Comparison of ENCODE assay signal across 24 cellular contexts in the genomic region with DNA sequence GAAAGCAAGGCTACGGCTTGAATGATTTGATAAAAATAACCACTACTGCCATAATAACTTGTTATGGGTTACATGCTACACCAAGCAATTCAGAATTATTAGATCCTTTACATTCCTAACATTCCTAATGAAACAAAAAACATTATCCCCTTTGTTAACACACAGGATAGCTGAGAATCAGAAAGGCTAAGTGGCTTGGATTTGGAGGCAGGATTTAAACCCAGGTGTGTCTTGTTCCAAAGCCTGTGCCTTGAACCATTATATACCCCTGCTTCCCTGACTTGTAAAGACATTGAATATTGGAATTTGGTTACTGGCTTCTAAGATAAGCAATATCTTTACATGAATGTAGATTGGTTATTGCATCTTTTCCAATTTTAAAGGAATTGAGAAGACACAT.
A peak's percentile ranks its signal among the peaks of the same experiment; 100 is the strongest.
DNase-seq lines count a peak whose midpoint lies in the region; ATAC-seq, FAIRE-seq and TF ChIP-seq lines count a peak whose summit lies in the region.
"Had no signal": no experiment of that assay in that cellular context is flagged by ENCODE, and none has a peak within 500 bp of the region (broad histone marks: within the 10 kb centered on the region; RNA-seq: fewer than 3 reads in every experiment).

No MANE protein-coding gene starts in this region.

- no peaks in the 10 kb centered on the region for H3K27me3 ChIP-seq in GM23338 (ENCODE audit: insufficient read depth)
- no peaks in the 10 kb centered on the region for H3K27me3 ChIP-seq in HUES64 (ENCODE audit: insufficient read depth, low read length)
- no peaks in the 10 kb centered on the region for H3K27me3 ChIP-seq in astrocyte (ENCODE audit: insufficient read depth, low read length)
- no peaks in the 10 kb centered on the region for H3K27me3 ChIP-seq in iPS-20b (ENCODE audit: insufficient read depth, low read length)
- H3K27me3 ChIP-seq in testis = no peaks in the 10 kb centered on the region

- H2AFZ ChIP-seq in GM23338 = no peak overlapping the region
- no peak overlapping the region for H2AFZ ChIP-seq in astrocyte (ENCODE audit: low read depth, low read length)

- H3K9ac ChIP-seq in HUES64 (ENCODE audit: low read depth, low read length) = no peak overlapping the region
- no peak overlapping the region for H3K9ac ChIP-seq in astrocyte (ENCODE audit: low read length)
- H3K9ac ChIP-seq in iPS-20b (ENCODE audit: low read depth, low read length) = peak overlapping the region; percentile 51; the same call in 1 of the 2 replicates

- no peaks in the 10 kb centered on the region for H3K36me3 ChIP-seq in GM23338 (ENCODE audit: insufficient read depth)
- H3K36me3 ChIP-seq in HUES64 (ENCODE audit: insufficient read depth, low read length) = no peaks in the 10 kb centered on the region
- no peaks in the 10 kb centered on the region for H3K36me3 ChIP-seq in astrocyte (ENCODE audit: insufficient read depth, low read length)
- H3K36me3 ChIP-seq in iPS-20b (ENCODE audit: insufficient read depth, low read depth, low read length) = no peaks in the 10 kb centered on the region
- H3K36me3 ChIP-seq in testis (ENCODE audit: low read depth, missing control alignments) = no peaks in the 10 kb centered on the region

- 0 out of 2 replicates have a peak overlapping the region, but pooled peaks have one; percentile 3 for H3K4me2 ChIP-seq in GM23338
- no peak overlapping the region for H3K4me2 ChIP-seq in astrocyte (ENCODE audit: low read length)

- H3K4me1 ChIP-seq in GM23338 (ENCODE audit: insufficient read depth) (peaks cover 27% of the 10 kb centered on the region), HUES64 (ENCODE audit: insufficient read depth, low read length) (peaks cover 49% of the 10 kb centered on the region), astrocyte (ENCODE audit: insufficient read depth, low read length) (no peaks in the 10 kb centered on the region), iPS-20b (ENCODE audit: insufficient read depth, low read length) (peaks cover 28% of the 10 kb centered on the region; the same call in 1 of the 2 replicates), testis (no peaks in the 10 kb centered on the region)

- H3K4me3 Mint-ChIP-seq in GM23338 (no peak overlapping the region), astrocyte (ENCODE audit: unreplicated experiment) (no peak overlapping the region)

- peaks cover under 1% of the 10 kb centered on the region; the same call in 1 of the 3 replicates for H3K36me3 Mint-ChIP-seq in GM23338 (ENCODE audit: low read depth)
- H3K36me3 Mint-ChIP-seq in astrocyte (ENCODE audit: low read depth, unreplicated experiment) = no peaks in the 10 kb centered on the region

- DNase-seq in GM23338 (ENCODE audit: low spot score) (peak; percentile 72), astrocyte (ENCODE audit: low read depth) (peak; percentile 4), NCI-H2081 (lab: John Stamatoyannopoulos, UW) (no peak), NK-92 (lab: John Stamatoyannopoulos, UW; ENCODE audit: unreplicated experiment) (no peak), testis (no peak)
- no peak for DNase-seq in activated CD4-positive, alpha-beta T cell treated with anti-CD3 and anti-CD28 coated beads for 4 hours
- DNase-seq: Calu3, DMS153, DND-41, NCI-H1092, NCI-H1417 treated with DMSO at 0.1 percent for 48 hours, NCI-H1694 treated with DMSO at 0.1 percent for 48 hours, NCI-H2081 treated with DMSO at 0.1 percent for 48 hours, NCI-H2171 treated with DMSO at 0.1 percent for 48 hours, NCI-H345, NCI-H524, SIG-M5 had no signal

- ATAC-seq in GM23338 = peak; percentile 70

- H3K79me2 ChIP-seq in GM23338 (replicated peaks; ENCODE audit: insufficient read depth) = no peaks in the 10 kb centered on the region
- no peaks in the 10 kb centered on the region for H3K79me2 ChIP-seq in astrocyte (ENCODE audit: insufficient read depth, low read length)

- intact Hi-C loops in testis (cut with DNase I; ENCODE audit: low total_unique reads) = no loop called here

- H3K4me1 Mint-ChIP-seq in GM23338 (peaks cover 38% of the 10 kb centered on the region), astrocyte (ENCODE audit: low read depth, unreplicated experiment) (no peaks in the 10 kb centered on the region)

- H4K20me1 ChIP-seq in GM23338 (replicated peaks; ENCODE audit: insufficient read depth) = no peaks in the 10 kb centered on the region
- H4K20me1 ChIP-seq in astrocyte (ENCODE audit: insufficient read depth, low read length) = no peaks in the 10 kb centered on the region

- no peaks in the 10 kb centered on the region for H3F3A ChIP-seq in GM23338 (replicated peaks; ENCODE audit: low read depth)

- H3K4me3 ChIP-seq in GM23338 (no peak overlapping the region), HUES64 (ENCODE audit: low read length) (no peak overlapping the region), astrocyte (ENCODE audit: insufficient read depth, low read depth, low read length) (no peak overlapping the region), iPS-20b (ENCODE audit: low read length) (no peak overlapping the region), testis (no peak overlapping the region)
- H3K4me3 ChIP-seq: SK-N-MC had no signal

- WGBS in HUES64 = 100% methylated on average over 1 of the region's 1 CpG
- 65 to 68% methylated on average over 1 of the region's 1 CpG for WGBS in testis, 2 donors

- TF ChIP-seq POLR2A in testis (IDR thresholded peaks at IDR 0.05) = no peak

- H3K27ac Mint-ChIP-seq in GM23338 (peak overlapping the region; percentile 83), astrocyte (ENCODE audit: unreplicated experiment) (no peak overlapping the region)

- H3K9me3 ChIP-seq in HUES64 (ENCODE audit: insufficient read depth, low read depth, low read length) = no peaks in the 10 kb centered on the region
- H3K9me3 ChIP-seq in astrocyte (ENCODE audit: insufficient read depth, low read depth, low read length) = no peaks in the 10 kb centered on the region
- H3K9me3 ChIP-seq in iPS-20b (ENCODE audit: insufficient read depth, low read depth, low read length) = no peaks in the 10 kb centered on the region
- no peaks in the 10 kb centered on the region for H3K9me3 ChIP-seq in testis

- H3K27ac ChIP-seq in GM23338 (ENCODE audit: low read depth) = peak overlapping the region; percentile 71
- H3K27ac ChIP-seq in HUES64 (ENCODE audit: low read depth, low read length) = peak overlapping the region; percentile 76
- no peak overlapping the region for H3K27ac ChIP-seq in astrocyte (ENCODE audit: low read depth, low read length)
- peak overlapping the region; percentile 76 for H3K27ac ChIP-seq in iPS-20b (ENCODE audit: low read length)
- H3K27ac ChIP-seq in testis = no peak overlapping the region
- H3K27ac ChIP-seq: SK-N-MC had no signal

- TF ChIP-seq CTCF in GM23338 (conservative IDR thresholded peaks at IDR 0.05; ENCODE audit: low read depth in 2 of 2) = no peak
- TF ChIP-seq CTCF in astrocyte (IDR thresholded peaks at IDR 0.05; ENCODE audit: insufficient read depth, low read depth, low read length) = no peak
- no peak for TF ChIP-seq CTCF in testis (IDR thresholded peaks at IDR 0.05)

- H3K27me3 Mint-ChIP-seq in GM23338 (ENCODE audit: insufficient read depth, low read depth, poor library complexity) (no peaks in the 10 kb centered on the region), astrocyte (ENCODE audit: low read depth, unreplicated experiment) (no peaks in the 10 kb centered on the region)

- H3K9me3 Mint-ChIP-seq in GM23338 = no peaks in the 10 kb centered on the region
- no peaks in the 10 kb centered on the region for H3K9me3 Mint-ChIP-seq in astrocyte (ENCODE audit: unreplicated experiment)

- FAIRE-seq in astrocyte (lab: Jason Lieb, UNC) = no peak
- FAIRE-seq: GM12892, GM19239, H54, RCC 7860 had no signal

- H3K9me2 ChIP-seq in GM23338 (ENCODE audit: insufficient read depth) = no peaks in the 10 kb centered on the region

TF ChIP-seq in GM23338, 12 proteins besides CTCF, POLR2A, EP300 and RAD21:
- peak; percentile 40; the same call in 1 of the 2 replicates for TF ChIP-seq NANOG (IDR thresholded peaks at IDR 0.05; ENCODE audit: borderline replicate concordance)
- no peak for TF ChIP-seq JUNB (IDR thresholded peaks at IDR 0.05; ENCODE audit: unreplicated experiment)

Comparison
In these comparisons a context has a peak if more than half of its experiments do, and no peak if none do; other contexts are left out.
1. DNase-seq: peak in GM23338 (single experiment) and astrocyte (single experiment); none in NCI-H2081 (0 of 2), NK-92 (single experiment), activated CD4-positive, alpha-beta T cell treated with anti-CD3 and anti-CD28 coated beads for 4 hours (0 of 2) and testis (single experiment).
2. H3K27ac ChIP-seq: peak in GM23338 (single experiment), HUES64 (single experiment) and iPS-20b (single experiment); none in astrocyte (single experiment) and testis (0 of 2).